8 cellular contexts compared by ENCODE assay signal in the genomic region with DNA sequence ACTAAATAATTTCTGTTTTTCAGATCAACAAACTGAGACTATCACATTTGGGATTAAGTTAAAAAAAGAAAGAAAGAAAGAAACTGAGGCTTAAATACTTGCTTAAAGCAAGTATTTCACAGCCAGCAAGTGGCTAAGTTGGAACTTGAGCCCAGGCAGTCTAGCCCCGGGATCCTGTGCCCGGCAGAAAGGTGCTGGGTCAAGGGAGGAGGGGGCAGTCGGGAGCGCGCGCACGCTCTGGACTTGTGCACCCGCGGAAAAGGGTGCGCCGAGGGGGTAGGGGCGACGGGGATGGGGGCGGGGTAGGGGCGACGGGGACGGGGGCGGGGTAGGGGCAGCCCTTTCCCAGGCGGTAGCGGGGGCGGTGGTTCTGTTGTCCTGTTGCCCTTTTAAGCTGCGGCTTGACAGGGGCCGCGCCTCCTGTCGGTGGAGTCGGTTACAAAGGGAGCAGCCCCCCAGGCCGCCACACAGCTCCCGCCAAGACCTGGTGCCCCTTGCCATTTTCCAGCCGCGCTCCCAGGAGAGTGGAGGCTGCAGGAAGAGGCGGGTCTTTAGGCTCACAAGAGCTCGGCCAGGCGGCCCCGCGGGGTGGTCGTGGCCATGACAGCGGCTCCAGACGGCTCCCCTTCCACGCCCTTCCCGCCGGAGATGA.
DNase-seq lines count a peak whose midpoint lies in the region; ATAC-seq and TF ChIP-seq lines count a peak whose summit lies in the region.
"Not testable (repeated sequence)": the region's sequence is repeated elsewhere in the genome, so short reads cannot be mapped to it uniquely, and the experiment has no call there.

No MANE protein-coding gene starts in this region.

- H4K20me1 ChIP-seq in BLaER1; MM.1S (ENCODE audit: insufficient read depth, low read length): not testable (repeated sequence)

- not testable (repeated sequence) for H2AFZ ChIP-seq in MM.1S (ENCODE audit: low read length)

- not testable (repeated sequence) for H3K27me3 ChIP-seq in BLaER1; MM.1S (replicated peaks; ENCODE audit: insufficient read depth, low read length); gastroesophageal sphincter; suprapubic skin
- peaks cover 18% of the 10 kb centered on the region for H3K27me3 ChIP-seq in iPS-20b (ENCODE audit: insufficient read depth, low read length)

- not testable (repeated sequence) for H3K9me3 Mint-ChIP-seq in nephron progenitor cell

- WGBS in gastroesophageal sphincter (ENCODE audit: low coverage in 1 of 2), 2 donors: no CpG with 5 or more reads among the region's 41 CpGs
- whole genome bisulfite sequencing in suprapubic skin: no CpG with 5 or more reads among the region's 41 CpGs

- peak overlapping the region; percentile 55 for H3K4me2 ChIP-seq in BLaER1
- H3K4me2 ChIP-seq in MM.1S (ENCODE audit: low read depth, low read length): not testable (repeated sequence)

- not testable (repeated sequence) for ATAC-seq in gastroesophageal sphincter

- TF ChIP-seq POLR2A in gastroesophageal sphincter (IDR thresholded peaks at IDR 0.05); suprapubic skin (IDR thresholded peaks at IDR 0.05): not testable (repeated sequence)

- H3K9ac ChIP-seq in BLaER1: peak overlapping the region; percentile 58; the same call in 1 of the 2 replicates
- not testable (repeated sequence) for H3K9ac ChIP-seq in MM.1S (ENCODE audit: low read length); iPS-20b (ENCODE audit: low read depth, low read length)

- H3K27ac ChIP-seq in BLaER1: peak overlapping the region; percentile 46; the same call in 1 of the 2 replicates
- not testable (repeated sequence) for H3K27ac ChIP-seq in MM.1S (ENCODE audit: low read length); gastroesophageal sphincter; iPS-20b (ENCODE audit: low read length); suprapubic skin

- not testable (repeated sequence) for H3F3A ChIP-seq in MM.1S (ENCODE audit: insufficient read depth, low read length)

- peak overlapping the region; percentile 52 for H3K4me3 Mint-ChIP-seq in nephron progenitor cell

- not testable (repeated sequence) for H3K27me3 Mint-ChIP-seq in nephron progenitor cell (ENCODE audit: low read depth, poor library complexity)

- not testable (repeated sequence) for TF ChIP-seq CTCF in MM.1S (IDR thresholded peaks at IDR 0.05; ENCODE audit: low read length); astrocyte of the cerebellum (IDR thresholded peaks at IDR 0.05; ENCODE audit: low read depth, low read length, missing control alignments); gastroesophageal sphincter (IDR thresholded peaks at IDR 0.05); nephron progenitor cell (IDR thresholded peaks at IDR 0.05); suprapubic skin (IDR thresholded peaks at IDR 0.05)

- not testable (repeated sequence) for TF ChIP-seq EP300 in gastroesophageal sphincter (IDR thresholded peaks at IDR 0.05); suprapubic skin (IDR thresholded peaks at IDR 0.05)

- DNase-seq in MM.1S (peak; percentile 10), nephron progenitor cell (peak; percentile 87)
- DNase-seq in activated CD4-positive, alpha-beta T cell treated with anti-CD3 and anti-CD28 coated beads for 4 hours: peak; percentile 4
- not testable (repeated sequence) for DNase-seq in astrocyte of the cerebellum (ENCODE audit: low read depth); suprapubic skin (ENCODE audit: low spot score in 2 of 2)

- not testable (repeated sequence) for H3K9me3 ChIP-seq in BLaER1; MM.1S (replicated peaks; ENCODE audit: insufficient read depth, low read length); gastroesophageal sphincter; iPS-20b (ENCODE audit: insufficient read depth, low read depth, low read length); suprapubic skin

- not testable (repeated sequence) for H3K36me3 ChIP-seq in BLaER1; MM.1S (replicated peaks; ENCODE audit: insufficient read depth, low read length); gastroesophageal sphincter; iPS-20b (ENCODE audit: insufficient read depth, low read depth, low read length); suprapubic skin

- not testable (repeated sequence) for H3K36me3 Mint-ChIP-seq in nephron progenitor cell (ENCODE audit: low read depth)

- H3K27ac Mint-ChIP-seq in nephron progenitor cell: not testable (repeated sequence)

- in situ Hi-C loops in astrocyte of the cerebellum (cut with HindIII; ENCODE audit: low sequenced_read_pairs): not testable (repeated sequence)

- not testable (repeated sequence) for H3K4me1 ChIP-seq in BLaER1; MM.1S (ENCODE audit: low read length); gastroesophageal sphincter; iPS-20b (ENCODE audit: insufficient read depth, low read length); suprapubic skin

- H3K4me3 ChIP-seq in BLaER1 (peak overlapping the region; percentile 66), astrocyte of the cerebellum (ENCODE audit: low read depth, low read length) (peak overlapping the region; percentile 35), gastroesophageal sphincter (peak overlapping the region; percentile 19 to 39), iPS-20b (ENCODE audit: low read length) (peak overlapping the region; percentile 33; the same call in 1 of the 2 replicates), suprapubic skin (peak overlapping the region; percentile 39)
- not testable (repeated sequence) for H3K4me3 ChIP-seq in MM.1S (ENCODE audit: low read length)

- not testable (repeated sequence) for H3K4me1 Mint-ChIP-seq in nephron progenitor cell

- not testable (repeated sequence) for H3K9me2 ChIP-seq in MM.1S (replicated peaks; ENCODE audit: insufficient read depth, low read length)

- not testable (repeated sequence) for H3K79me2 ChIP-seq in MM.1S (ENCODE audit: low read length)
